ENCODE assay signal across 16 cellular contexts in the genomic region with DNA sequence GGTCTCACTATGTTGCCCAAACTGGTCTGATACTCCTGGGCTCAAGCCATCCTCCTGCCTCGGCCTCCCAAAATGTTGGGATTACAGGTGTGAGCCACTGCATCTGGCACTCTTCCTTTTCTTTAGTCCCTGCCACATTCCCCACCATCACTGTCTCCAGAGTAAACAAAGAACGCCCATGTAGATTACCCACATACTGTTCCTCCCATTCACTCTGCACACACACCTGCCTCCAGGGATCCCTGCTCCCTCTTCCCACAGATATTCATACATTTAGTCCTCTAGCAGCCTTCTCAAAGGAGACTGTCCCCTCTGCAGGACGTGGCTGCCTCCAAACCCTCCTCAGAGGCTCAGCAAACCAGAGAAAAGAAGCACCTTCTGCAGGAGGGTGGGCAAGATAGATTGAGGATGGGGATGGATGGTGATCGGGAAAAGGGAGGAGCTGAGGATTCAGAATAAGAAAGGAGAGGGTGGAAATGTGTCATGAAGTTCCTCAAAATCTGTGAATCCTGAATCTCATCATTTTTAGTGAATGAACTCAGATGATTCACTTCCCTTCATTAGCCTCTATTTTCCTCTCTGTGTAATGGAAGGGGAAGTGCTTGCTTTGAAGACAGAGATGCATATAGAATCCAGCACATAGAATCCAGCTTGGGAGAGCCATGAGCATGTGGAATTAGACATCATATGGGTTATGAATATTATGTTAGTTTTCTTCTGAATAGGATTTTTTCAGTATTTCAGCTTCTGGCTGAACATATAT. TPM values are rescaled to one million over a fixed set of nuclear protein-coding genes. Genes with fewer than 3 reads are reported as not detected.
DNase-seq lines count a peak whose midpoint lies in the region; ATAC-seq, FAIRE-seq and TF ChIP-seq lines count a peak whose summit lies in the region.
"Had no signal": no experiment of that assay in that cellular context is flagged by ENCODE, and none has a peak within 500 bp of the region (broad histone marks: within the 10 kb centered on the region; RNA-seq: fewer than 3 reads in every experiment).

No MANE protein-coding gene starts in this region.

- H3K4me1 ChIP-seq in HUES48 (ENCODE audit: control insufficient read depth, insufficient read depth, low read length) (peaks cover 29% of the 10 kb centered on the region), neural progenitor cell (peaks cover 12% of the 10 kb centered on the region), pancreas (peaks cover 0 to 8% (median 0%) of the 10 kb centered on the region in 3 donors)
- H3K4me1 ChIP-seq: parathyroid adenoma had no signal

- H3K27ac Mint-ChIP-seq in chondrocyte (ENCODE audit: unreplicated experiment), result peak overlapping the region; percentile 14
- H3K27ac Mint-ChIP-seq in neural progenitor cell, result peak overlapping the region; percentile 58
- H3K27ac Mint-ChIP-seq: CD8-positive, alpha-beta memory T cell had no signal

- H3K9ac ChIP-seq in HUES48 (ENCODE audit: low read depth, low read length) (no peak overlapping the region), neural progenitor cell (no peak overlapping the region)
- H3K9ac ChIP-seq: parathyroid adenoma had no signal

- DNase-seq in CD1c-positive myeloid dendritic cell (ENCODE audit: extremely low spot score) (peak; percentile 91), chondrocyte (ENCODE audit: low spot score) (no peak), neural progenitor cell (ENCODE audit: low spot score) (no peak), pancreas (no peak), NCI-H2171 treated with DMSO at 0.1 percent for 48 hours (lab: John Stamatoyannopoulos, UW) (no peak), left cardiac atrium (no peak)
- DNase-seq: activated T-cell treated with anti-CD3 and anti-CD28 coated beads, Interleukin-2, amount 50 U/mL, for 1 hour; CD8-positive, alpha-beta memory T cell; erythroblast; NCI-H187; stimulated activated CD4-positive, alpha-beta T cell treated with anti-CD3 and anti-CD28 coated beads, Interleukin-4, amount 100 ng/mL, for 24 hours had no signal

- H3K9me3 ChIP-seq in HUES48 (ENCODE audit: control insufficient read depth, insufficient read depth, low read length), result no peaks in the 10 kb centered on the region
- no peaks in the 10 kb centered on the region for H3K9me3 ChIP-seq in neural progenitor cell (ENCODE audit: low read depth)
- no peaks in the 10 kb centered on the region for H3K9me3 ChIP-seq in pancreas

- no peaks in the 10 kb centered on the region for H3K9me3 Mint-ChIP-seq in chondrocyte (ENCODE audit: low read depth)
- H3K9me3 Mint-ChIP-seq in neural progenitor cell, result no peaks in the 10 kb centered on the region
- H3K9me3 Mint-ChIP-seq: CD8-positive, alpha-beta memory T cell had no signal

- H3K36me3 ChIP-seq in HUES48 (ENCODE audit: control insufficient read depth, insufficient read depth, low read length) (no peaks in the 10 kb centered on the region), neural progenitor cell (no peaks in the 10 kb centered on the region), pancreas (no peaks in the 10 kb centered on the region)

- H3K4me1 Mint-ChIP-seq in chondrocyte (ENCODE audit: low read depth), result peaks cover 55% of the 10 kb centered on the region
- peaks cover 43% of the 10 kb centered on the region for H3K4me1 Mint-ChIP-seq in neural progenitor cell

- no peaks in the 10 kb centered on the region for H3K27me3 Mint-ChIP-seq in chondrocyte (ENCODE audit: low read depth)
- H3K27me3 Mint-ChIP-seq in neural progenitor cell (ENCODE audit: insufficient read depth, low read depth), result peaks cover 3% of the 10 kb centered on the region

- no peak for FAIRE-seq in pancreas (lab: Jason Lieb, UNC)
- FAIRE-seq: islet of Langerhans, RCC 7860 had no signal

- 61 to 73% methylated on average over 4 of the region's 4 CpGs for WGBS in pancreas, 2 donors

- H3K4me3 ChIP-seq in HUES48 (ENCODE audit: low read depth, low read length), result no peak overlapping the region
- no peak overlapping the region for H3K4me3 ChIP-seq in neural progenitor cell
- H3K4me3 ChIP-seq in pancreas, result no peak overlapping the region

- TF ChIP-seq CTCF in chondrocyte (IDR thresholded peaks at IDR 0.05) (no peak), neural progenitor cell (IDR thresholded peaks at IDR 0.05) (no peak), pancreas (IDR thresholded peaks at IDR 0.05) (no peak)

- ATAC-seq in pancreas (no peak), GM18519 (IDR thresholded peaks at IDR 0.05; ENCODE audit: low FRiP score, unreplicated experiment) (no peak), left cardiac atrium (no peak)

- peak overlapping the region; percentile 68 for H3K27ac ChIP-seq in HUES48 (ENCODE audit: low read depth, low read length)
- no peak overlapping the region for H3K27ac ChIP-seq in neural progenitor cell
- H3K27ac ChIP-seq in pancreas, result no peak overlapping the region

- peaks cover 30% of the 10 kb centered on the region for H3F3A ChIP-seq in neural progenitor cell (ENCODE audit: low read depth)

- peaks cover 14% of the 10 kb centered on the region for H3K27me3 ChIP-seq in HUES48 (ENCODE audit: control insufficient read depth, insufficient read depth, low read length)
- H3K27me3 ChIP-seq in neural progenitor cell, result peaks cover 14% of the 10 kb centered on the region
- no peaks in the 10 kb centered on the region for H3K27me3 ChIP-seq in pancreas

- H4K20me1 ChIP-seq in neural progenitor cell (ENCODE audit: low read depth), result no peaks in the 10 kb centered on the region

- no peak overlapping the region for H3K4me2 ChIP-seq in neural progenitor cell

- no peak overlapping the region for H3K4me3 Mint-ChIP-seq in chondrocyte (ENCODE audit: unreplicated experiment)
- H3K4me3 Mint-ChIP-seq in neural progenitor cell, result no peak overlapping the region

- intact Hi-C loops in pancreas (cut with DNase I) (no loop called here), left cardiac atrium (cut with DNase I) (no loop called here)

- H2AFZ ChIP-seq in neural progenitor cell (replicated peaks), result peak overlapping the region; percentile 36
- H2AFZ ChIP-seq: parathyroid adenoma had no signal

- H3K36me3 Mint-ChIP-seq in chondrocyte (ENCODE audit: low read depth) (no peaks in the 10 kb centered on the region), neural progenitor cell (no peaks in the 10 kb centered on the region)

- H3K79me2 ChIP-seq in neural progenitor cell (ENCODE audit: low read depth), result no peaks in the 10 kb centered on the region
- H3K79me2 ChIP-seq: parathyroid adenoma had no signal

RNA-seq across cellular contexts. Expression of a gene that starts 5.5 kb away (rescaled TPM):
- total RNA-seq in chondrocyte (54.2 to 84.9 TPM (median 54.8 TPM) in 3 replicates), neural progenitor cell (ENCODE audit: low replicate concordance) (7.6 and 10.7 TPM in 2 replicates), pancreas (10 to 100 TPM in 2 of 6 donors, 1 to 10 TPM in 4; 1.5 to 16.3 (median 3.6) TPM), left cardiac atrium (10 to 100 TPM in 1 of 2 donors, 1 to 10 TPM in 1; 9.2 to 20.1 TPM)
- polyA plus RNA-seq in pancreas, result 1 to 10 TPM; 3.0 to 6.4 TPM
- polyA plus RNA-seq: CD8-positive, alpha-beta memory T cell had no signal

RNA-seq across cellular contexts. Expression of a gene that starts 31.1 kb away (rescaled TPM):
- total RNA-seq in chondrocyte (30.5 to 31.7 TPM (median 30.5 TPM) in 3 replicates), neural progenitor cell (ENCODE audit: low replicate concordance) (35.0 and 36.6 TPM in 2 replicates), pancreas (10 to 100 TPM in 1 of 6 donors, 1 to 10 TPM in 5; 5.3 to 10.5 (median 7.6) TPM), left cardiac atrium (10 to 100 TPM; 12.0 to 12.4 TPM)
- 10 to 100 TPM in 1 of 2 donors, 1 to 10 TPM in 1; 9.0 to 18.4 TPM for polyA plus RNA-seq in pancreas
